Comparison of ENCODE assay signal across 1 cellular context in the genomic region with DNA sequence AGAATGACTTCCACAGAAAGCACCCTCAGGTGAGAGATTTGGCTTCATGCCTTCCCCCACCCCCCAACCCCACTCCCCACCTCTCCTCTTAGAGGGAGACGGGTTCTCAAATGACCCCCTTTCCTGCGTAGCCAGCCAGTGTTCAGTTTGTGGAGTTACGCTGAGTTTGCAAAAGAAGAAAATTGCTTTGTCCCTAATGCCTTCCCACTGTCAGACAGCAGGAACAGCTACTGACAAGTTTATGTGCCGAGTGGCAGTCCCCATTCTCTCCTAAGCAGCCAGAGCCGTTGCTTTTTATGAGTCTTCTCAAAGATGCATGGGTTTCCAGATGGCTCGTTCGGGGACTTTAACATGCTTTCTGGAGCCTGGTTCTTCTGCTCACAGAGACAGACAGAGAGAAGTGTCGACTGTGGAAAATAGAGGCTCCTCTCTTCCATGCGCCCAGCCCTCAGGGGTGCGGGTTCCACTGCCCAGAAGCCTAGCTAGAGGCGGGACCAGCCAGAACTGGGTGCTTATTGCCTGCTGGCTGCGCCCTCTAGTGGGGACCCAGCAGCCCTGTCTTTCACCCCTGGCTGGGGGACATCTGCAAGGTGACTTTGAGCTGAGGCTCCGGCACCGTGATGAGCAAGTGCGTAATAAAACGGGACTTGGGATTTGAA.
TF ChIP-seq lines count a peak whose summit lies in the region.

No MANE protein-coding gene starts in this region.

TF ChIP-seq in HepG2, 621 proteins besides CTCF, POLR2A, EP300 and RAD21 (continued from another document and continues in another):
- TF ChIP-seq, protein P1, sequence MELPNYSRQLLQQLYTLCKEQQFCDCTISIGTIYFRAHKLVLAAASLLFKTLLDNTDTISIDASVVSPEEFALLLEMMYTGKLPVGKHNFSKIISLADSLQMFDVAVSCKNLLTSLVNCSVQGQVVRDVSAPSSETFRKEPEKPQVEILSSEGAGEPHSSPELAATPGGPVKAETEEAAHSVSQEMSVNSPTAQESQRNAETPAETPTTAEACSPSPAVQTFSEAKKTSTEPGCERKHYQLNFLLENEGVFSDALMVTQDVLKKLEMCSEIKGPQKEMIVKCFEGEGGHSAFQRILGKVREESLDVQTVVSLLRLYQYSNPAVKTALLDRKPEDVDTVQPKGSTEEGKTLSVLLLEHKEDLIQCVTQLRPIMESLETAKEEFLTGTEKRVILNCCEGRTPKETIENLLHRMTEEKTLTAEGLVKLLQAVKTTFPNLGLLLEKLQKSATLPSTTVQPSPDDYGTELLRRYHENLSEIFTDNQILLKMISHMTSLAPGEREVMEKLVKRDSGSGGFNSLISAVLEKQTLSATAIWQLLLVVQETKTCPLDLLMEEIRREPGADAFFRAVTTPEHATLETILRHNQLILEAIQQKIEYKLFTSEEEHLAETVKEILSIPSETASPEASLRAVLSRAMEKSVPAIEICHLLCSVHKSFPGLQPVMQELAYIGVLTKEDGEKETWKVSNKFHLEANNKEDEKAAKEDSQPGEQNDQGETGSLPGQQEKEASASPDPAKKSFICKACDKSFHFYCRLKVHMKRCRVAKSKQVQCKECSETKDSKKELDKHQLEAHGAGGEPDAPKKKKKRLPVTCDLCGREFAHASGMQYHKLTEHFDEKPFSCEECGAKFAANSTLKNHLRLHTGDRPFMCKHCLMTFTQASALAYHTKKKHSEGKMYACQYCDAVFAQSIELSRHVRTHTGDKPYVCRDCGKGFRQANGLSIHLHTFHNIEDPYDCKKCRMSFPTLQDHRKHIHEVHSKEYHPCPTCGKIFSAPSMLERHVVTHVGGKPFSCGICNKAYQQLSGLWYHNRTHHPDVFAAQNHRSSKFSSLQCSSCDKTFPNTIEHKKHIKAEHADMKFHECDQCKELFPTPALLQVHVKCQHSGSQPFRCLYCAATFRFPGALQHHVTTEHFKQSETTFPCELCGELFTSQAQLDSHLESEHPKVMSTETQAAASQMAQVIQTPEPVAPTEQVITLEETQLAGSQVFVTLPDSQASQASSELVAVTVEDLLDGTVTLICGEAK (IDR thresholded peaks at IDR 0.05) = no peak
- TF ChIP-seq, protein P1 (CRISPR knock-in tag; IDR thresholded peaks at IDR 0.05) = no peak
- TF ChIP-seq KDM5A (IDR thresholded peaks at IDR 0.05; ENCODE audit: borderline replicate concordance, low read length) = no peak
- TF ChIP-seq, protein P2, sequence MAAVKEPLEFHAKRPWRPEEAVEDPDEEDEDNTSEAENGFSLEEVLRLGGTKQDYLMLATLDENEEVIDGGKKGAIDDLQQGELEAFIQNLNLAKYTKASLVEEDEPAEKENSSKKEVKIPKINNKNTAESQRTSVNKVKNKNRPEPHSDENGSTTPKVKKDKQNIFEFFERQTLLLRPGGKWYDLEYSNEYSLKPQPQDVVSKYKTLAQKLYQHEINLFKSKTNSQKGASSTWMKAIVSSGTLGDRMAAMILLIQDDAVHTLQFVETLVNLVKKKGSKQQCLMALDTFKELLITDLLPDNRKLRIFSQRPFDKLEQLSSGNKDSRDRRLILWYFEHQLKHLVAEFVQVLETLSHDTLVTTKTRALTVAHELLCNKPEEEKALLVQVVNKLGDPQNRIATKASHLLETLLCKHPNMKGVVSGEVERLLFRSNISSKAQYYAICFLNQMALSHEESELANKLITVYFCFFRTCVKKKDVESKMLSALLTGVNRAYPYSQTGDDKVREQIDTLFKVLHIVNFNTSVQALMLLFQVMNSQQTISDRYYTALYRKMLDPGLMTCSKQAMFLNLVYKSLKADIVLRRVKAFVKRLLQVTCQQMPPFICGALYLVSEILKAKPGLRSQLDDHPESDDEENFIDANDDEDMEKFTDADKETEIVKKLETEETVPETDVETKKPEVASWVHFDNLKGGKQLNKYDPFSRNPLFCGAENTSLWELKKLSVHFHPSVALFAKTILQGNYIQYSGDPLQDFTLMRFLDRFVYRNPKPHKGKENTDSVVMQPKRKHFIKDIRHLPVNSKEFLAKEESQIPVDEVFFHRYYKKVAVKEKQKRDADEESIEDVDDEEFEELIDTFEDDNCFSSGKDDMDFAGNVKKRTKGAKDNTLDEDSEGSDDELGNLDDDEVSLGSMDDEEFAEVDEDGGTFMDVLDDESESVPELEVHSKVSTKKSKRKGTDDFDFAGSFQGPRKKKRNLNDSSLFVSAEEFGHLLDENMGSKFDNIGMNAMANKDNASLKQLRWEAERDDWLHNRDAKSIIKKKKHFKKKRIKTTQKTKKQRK (IDR thresholded peaks at IDR 0.05; ENCODE audit: low read length) = no peak
- TF ChIP-seq, protein P3, sequence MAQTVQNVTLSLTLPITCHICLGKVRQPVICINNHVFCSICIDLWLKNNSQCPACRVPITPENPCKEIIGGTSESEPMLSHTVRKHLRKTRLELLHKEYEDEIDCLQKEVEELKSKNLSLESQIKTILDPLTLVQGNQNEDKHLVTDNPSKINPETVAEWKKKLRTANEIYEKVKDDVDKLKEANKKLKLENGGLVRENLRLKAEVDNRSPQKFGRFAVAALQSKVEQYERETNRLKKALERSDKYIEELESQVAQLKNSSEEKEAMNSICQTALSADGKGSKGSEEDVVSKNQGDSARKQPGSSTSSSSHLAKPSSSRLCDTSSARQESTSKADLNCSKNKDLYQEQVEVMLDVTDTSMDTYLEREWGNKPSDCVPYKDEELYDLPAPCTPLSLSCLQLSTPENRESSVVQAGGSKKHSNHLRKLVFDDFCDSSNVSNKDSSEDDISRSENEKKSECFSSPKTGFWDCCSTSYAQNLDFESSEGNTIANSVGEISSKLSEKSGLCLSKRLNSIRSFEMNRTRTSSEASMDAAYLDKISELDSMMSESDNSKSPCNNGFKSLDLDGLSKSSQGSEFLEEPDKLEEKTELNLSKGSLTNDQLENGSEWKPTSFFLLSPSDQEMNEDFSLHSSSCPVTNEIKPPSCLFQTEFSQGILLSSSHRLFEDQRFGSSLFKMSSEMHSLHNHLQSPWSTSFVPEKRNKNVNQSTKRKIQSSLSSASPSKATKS (CRISPR knock-in tag; IDR thresholded peaks at IDR 0.05) = no peak
- no peak for TF ChIP-seq NR2C2 (CRISPR knock-in tag; IDR thresholded peaks at IDR 0.05; ENCODE audit: borderline replicate concordance)
- TF ChIP-seq MZF1 (CRISPR knock-in tag; IDR thresholded peaks at IDR 0.05; ENCODE audit: borderline replicate concordance) = no peak
- TF ChIP-seq, protein P4, sequence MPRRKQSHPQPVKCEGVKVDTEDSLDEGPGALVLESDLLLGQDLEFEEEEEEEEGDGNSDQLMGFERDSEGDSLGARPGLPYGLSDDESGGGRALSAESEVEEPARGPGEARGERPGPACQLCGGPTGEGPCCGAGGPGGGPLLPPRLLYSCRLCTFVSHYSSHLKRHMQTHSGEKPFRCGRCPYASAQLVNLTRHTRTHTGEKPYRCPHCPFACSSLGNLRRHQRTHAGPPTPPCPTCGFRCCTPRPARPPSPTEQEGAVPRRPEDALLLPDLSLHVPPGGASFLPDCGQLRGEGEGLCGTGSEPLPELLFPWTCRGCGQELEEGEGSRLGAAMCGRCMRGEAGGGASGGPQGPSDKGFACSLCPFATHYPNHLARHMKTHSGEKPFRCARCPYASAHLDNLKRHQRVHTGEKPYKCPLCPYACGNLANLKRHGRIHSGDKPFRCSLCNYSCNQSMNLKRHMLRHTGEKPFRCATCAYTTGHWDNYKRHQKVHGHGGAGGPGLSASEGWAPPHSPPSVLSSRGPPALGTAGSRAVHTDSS (CRISPR knock-in tag; conservative IDR thresholded peaks at IDR 0.05) = no peak
- TF ChIP-seq, protein P5, sequence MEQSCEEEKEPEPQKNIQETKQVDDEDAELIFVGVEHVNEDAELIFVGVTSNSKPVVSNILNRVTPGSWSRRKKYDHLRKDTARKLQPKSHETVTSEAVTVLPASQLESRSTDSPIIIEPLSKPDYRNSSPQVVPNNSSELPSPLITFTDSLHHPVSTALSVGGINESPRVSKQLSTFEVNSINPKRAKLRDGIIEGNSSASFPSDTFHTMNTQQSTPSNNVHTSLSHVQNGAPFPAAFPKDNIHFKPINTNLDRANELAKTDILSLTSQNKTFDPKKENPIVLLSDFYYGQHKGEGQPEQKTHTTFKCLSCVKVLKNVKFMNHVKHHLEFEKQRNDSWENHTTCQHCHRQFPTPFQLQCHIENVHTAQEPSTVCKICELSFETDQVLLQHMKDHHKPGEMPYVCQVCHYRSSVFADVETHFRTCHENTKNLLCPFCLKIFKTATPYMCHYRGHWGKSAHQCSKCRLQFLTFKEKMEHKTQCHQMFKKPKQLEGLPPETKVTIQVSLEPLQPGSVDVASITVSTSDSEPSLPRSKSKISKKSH (CRISPR knock-in tag; IDR thresholded peaks at IDR 0.05; ENCODE audit: borderline replicate concordance) = no peak
- TF ChIP-seq, protein P6, sequence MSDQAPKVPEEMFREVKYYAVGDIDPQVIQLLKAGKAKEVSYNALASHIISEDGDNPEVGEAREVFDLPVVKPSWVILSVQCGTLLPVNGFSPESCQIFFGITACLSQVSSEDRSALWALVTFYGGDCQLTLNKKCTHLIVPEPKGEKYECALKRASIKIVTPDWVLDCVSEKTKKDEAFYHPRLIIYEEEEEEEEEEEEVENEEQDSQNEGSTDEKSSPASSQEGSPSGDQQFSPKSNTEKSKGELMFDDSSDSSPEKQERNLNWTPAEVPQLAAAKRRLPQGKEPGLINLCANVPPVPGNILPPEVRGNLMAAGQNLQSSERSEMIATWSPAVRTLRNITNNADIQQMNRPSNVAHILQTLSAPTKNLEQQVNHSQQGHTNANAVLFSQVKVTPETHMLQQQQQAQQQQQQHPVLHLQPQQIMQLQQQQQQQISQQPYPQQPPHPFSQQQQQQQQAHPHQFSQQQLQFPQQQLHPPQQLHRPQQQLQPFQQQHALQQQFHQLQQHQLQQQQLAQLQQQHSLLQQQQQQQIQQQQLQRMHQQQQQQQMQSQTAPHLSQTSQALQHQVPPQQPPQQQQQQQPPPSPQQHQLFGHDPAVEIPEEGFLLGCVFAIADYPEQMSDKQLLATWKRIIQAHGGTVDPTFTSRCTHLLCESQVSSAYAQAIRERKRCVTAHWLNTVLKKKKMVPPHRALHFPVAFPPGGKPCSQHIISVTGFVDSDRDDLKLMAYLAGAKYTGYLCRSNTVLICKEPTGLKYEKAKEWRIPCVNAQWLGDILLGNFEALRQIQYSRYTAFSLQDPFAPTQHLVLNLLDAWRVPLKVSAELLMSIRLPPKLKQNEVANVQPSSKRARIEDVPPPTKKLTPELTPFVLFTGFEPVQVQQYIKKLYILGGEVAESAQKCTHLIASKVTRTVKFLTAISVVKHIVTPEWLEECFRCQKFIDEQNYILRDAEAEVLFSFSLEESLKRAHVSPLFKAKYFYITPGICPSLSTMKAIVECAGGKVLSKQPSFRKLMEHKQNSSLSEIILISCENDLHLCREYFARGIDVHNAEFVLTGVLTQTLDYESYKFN (CRISPR knock-in tag; conservative IDR thresholded peaks at IDR 0.05) = no peak
- TF ChIP-seq PCBP1 (IDR thresholded peaks at IDR 0.05; ENCODE audit: borderline replicate concordance, low read depth, low read length) = no peak
- TF ChIP-seq ZNF792 (CRISPR knock-in tag; IDR thresholded peaks at IDR 0.05) = peak; percentile 50; the same call in 1 of the 2 replicates
- 0 out of 2 replicates have a peak, but pooled peaks have one; percentile 28 for TF ChIP-seq FOXA3 (CRISPR knock-in tag; IDR thresholded peaks at IDR 0.05)
- TF ChIP-seq, protein P7, sequence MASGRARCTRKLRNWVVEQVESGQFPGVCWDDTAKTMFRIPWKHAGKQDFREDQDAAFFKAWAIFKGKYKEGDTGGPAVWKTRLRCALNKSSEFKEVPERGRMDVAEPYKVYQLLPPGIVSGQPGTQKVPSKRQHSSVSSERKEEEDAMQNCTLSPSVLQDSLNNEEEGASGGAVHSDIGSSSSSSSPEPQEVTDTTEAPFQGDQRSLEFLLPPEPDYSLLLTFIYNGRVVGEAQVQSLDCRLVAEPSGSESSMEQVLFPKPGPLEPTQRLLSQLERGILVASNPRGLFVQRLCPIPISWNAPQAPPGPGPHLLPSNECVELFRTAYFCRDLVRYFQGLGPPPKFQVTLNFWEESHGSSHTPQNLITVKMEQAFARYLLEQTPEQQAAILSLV (CRISPR knock-in tag; IDR thresholded peaks at IDR 0.05; ENCODE audit: borderline replicate concordance) = no peak
- TF ChIP-seq ZMYM2 (CRISPR knock-in tag; IDR thresholded peaks at IDR 0.05) = no peak
- TF ChIP-seq, protein P8, sequence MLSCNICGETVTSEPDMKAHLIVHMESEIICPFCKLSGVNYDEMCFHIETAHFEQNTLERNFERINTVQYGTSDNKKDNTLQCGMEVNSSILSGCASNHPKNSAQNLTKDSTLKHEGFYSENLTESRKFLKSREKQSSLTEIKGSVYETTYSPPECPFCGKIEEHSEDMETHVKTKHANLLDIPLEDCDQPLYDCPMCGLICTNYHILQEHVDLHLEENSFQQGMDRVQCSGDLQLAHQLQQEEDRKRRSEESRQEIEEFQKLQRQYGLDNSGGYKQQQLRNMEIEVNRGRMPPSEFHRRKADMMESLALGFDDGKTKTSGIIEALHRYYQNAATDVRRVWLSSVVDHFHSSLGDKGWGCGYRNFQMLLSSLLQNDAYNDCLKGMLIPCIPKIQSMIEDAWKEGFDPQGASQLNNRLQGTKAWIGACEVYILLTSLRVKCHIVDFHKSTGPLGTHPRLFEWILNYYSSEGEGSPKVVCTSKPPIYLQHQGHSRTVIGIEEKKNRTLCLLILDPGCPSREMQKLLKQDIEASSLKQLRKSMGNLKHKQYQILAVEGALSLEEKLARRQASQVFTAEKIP (CRISPR knock-in tag; IDR thresholded peaks at IDR 0.05; ENCODE audit: borderline replicate concordance) = no peak
- TF ChIP-seq ZNF432 (CRISPR knock-in tag; IDR thresholded peaks at IDR 0.05; ENCODE audit: borderline replicate concordance) = no peak
- no peak for TF ChIP-seq ZNF12 (CRISPR knock-in tag; IDR thresholded peaks at IDR 0.05)
- TF ChIP-seq NFKBIZ (CRISPR knock-in tag; IDR thresholded peaks at IDR 0.05) = 0 out of 2 replicates have a peak, but pooled peaks have one; percentile 41
- TF ChIP-seq AGO1 (IDR thresholded peaks at IDR 0.05; ENCODE audit: low read depth, low read length, poor library complexity, severe bottlenecking) = no peak
- TF ChIP-seq HMG20B (CRISPR knock-in tag; conservative IDR thresholded peaks at IDR 0.05) = no peak
- TF ChIP-seq EHMT2 (IDR thresholded peaks at IDR 0.05; ENCODE audit: borderline replicate concordance, low read depth, low read length) = no peak
- no peak; the same call in 1 of the 2 replicates for TF ChIP-seq ZFY (CRISPR knock-in tag; IDR thresholded peaks at IDR 0.05)
- no peak for TF ChIP-seq ZKSCAN8 (CRISPR knock-in tag; IDR thresholded peaks at IDR 0.05; ENCODE audit: borderline replicate concordance)
